Comparison of ENCODE assay signal across 8 cellular contexts in genomic region chr1:203402609-203403337, GRCh38. TPM values are rescaled to one million over a fixed set of nuclear protein-coding genes. Genes with fewer than 3 reads are reported as not detected.
A peak's percentile ranks its signal among the peaks of the same experiment; 100 is the strongest.
DNase-seq lines count a peak whose midpoint lies in the region; ATAC-seq and TF ChIP-seq lines count a peak whose summit lies in the region.

No MANE protein-coding gene starts in this region.

- peak overlapping the region; percentile 73 for H3K27ac Mint-ChIP-seq in HFFc6
- H3K27ac Mint-ChIP-seq in brain, result peak overlapping the region in 3 of 5 experiments; percentile 39 to 84 (median 78)

- no peaks in the 10 kb centered on the region for H3K9me3 Mint-ChIP-seq in HFFc6
- H3K9me3 Mint-ChIP-seq in brain, result no peaks in the 10 kb centered on the region

- no peaks in the 10 kb centered on the region for H3K36me3 Mint-ChIP-seq in HFFc6 (ENCODE audit: low read depth)
- H3K36me3 Mint-ChIP-seq in brain, result no peaks in the 10 kb centered on the region

- peaks cover 39% of the 10 kb centered on the region for H3K4me1 Mint-ChIP-seq in HFFc6 (ENCODE audit: low read depth)
- H3K4me1 Mint-ChIP-seq in brain, result peaks cover 24% of the 10 kb centered on the region

- TF ChIP-seq CTCF in HFFc6 (IDR thresholded peaks at IDR 0.05), result no peak
- TF ChIP-seq CTCF in brain (conservative IDR thresholded peaks at IDR 0.05), result no peak

- ATAC-seq in GM21717 (IDR thresholded peaks at IDR 0.05; ENCODE audit: unreplicated experiment) (no peak), GM21526 (IDR thresholded peaks at IDR 0.05; ENCODE audit: low FRiP score, unreplicated experiment) (no peak), HG03432 (IDR thresholded peaks at IDR 0.05; ENCODE audit: unreplicated experiment) (no peak), HG02678 (IDR thresholded peaks at IDR 0.05; ENCODE audit: unreplicated experiment) (no peak)

- H3K4me3 Mint-ChIP-seq in HFFc6 (peak overlapping the region; percentile 59), brain (no peak overlapping the region)

- peak; percentile 77 for DNase-seq in HFFc6
- peak; percentile 53 for DNase-seq in inferior parietal cortex (ENCODE audit: extremely low spot score)
- peak; percentile 87 for DNase-seq in stromal cell of bone marrow (ENCODE audit: low read depth)

- H3K27me3 Mint-ChIP-seq in HFFc6 (ENCODE audit: insufficient read depth) (peaks cover 7% of the 10 kb centered on the region), brain (peaks cover 5% of the 10 kb centered on the region)

RNA-seq across cellular contexts. Expression of gene FMOD, which starts 51.9 kb away (rescaled TPM):
- under 1 TPM; 0.19 to 0.66 (median 0.34) TPM for total RNA-seq in HFFc6 (2021; fragmentation: NEBNext Ultra II Directional; extraction: Animal tissue kit (Norgen Biotek cat#: 25700))
- 7.9 TPM for polyA plus RNA-seq in brain (ENCODE audit: insufficient read depth, low read depth, low replicate concordance)
